In genomic region chr12:120221576-120221900, GRCh38 we compare ENCODE assay signal across 1 cellular context.
TF ChIP-seq lines count a peak whose summit lies in the region.

No MANE protein-coding gene starts in this region.

TF ChIP-seq in K562, 482 proteins besides CTCF, POLR2A, EP300 and RAD21:
- TF ChIP-seq KAT7 (CRISPR knock-in tag; IDR thresholded peaks at IDR 0.05; ENCODE audit: borderline replicate concordance) (no peak), PHF20 (IDR thresholded peaks at IDR 0.05; ENCODE audit: partially characterized antibody) (no peak), ZNF589 (CRISPR knock-in tag; IDR thresholded peaks at IDR 0.05; ENCODE audit: low read depth) (no peak), FOXA3 (CRISPR knock-in tag; conservative IDR thresholded peaks at IDR 0.05 in 1 of 2, IDR thresholded peaks at IDR 0.05 in 1 of 2) (no peak), ARNT (IDR thresholded peaks at IDR 0.05) (no peak), POLR2G (IDR thresholded peaks at IDR 0.05; ENCODE audit: low read depth, low read length) (peak; percentile 32; the same call in 1 of the 2 replicates), C11orf30 (IDR thresholded peaks at IDR 0.05; ENCODE audit: low read depth) (no peak), ZNF586 (CRISPR knock-in tag; conservative IDR thresholded peaks at IDR 0.05) (no peak), DDX20 (tag; IDR thresholded peaks at IDR 0.05; ENCODE audit: low read depth) (no peak)
TF ChIP-seq in K562: peak in this region for 1.
